ENCODE assay signal across 17 cellular contexts in the genomic region with DNA sequence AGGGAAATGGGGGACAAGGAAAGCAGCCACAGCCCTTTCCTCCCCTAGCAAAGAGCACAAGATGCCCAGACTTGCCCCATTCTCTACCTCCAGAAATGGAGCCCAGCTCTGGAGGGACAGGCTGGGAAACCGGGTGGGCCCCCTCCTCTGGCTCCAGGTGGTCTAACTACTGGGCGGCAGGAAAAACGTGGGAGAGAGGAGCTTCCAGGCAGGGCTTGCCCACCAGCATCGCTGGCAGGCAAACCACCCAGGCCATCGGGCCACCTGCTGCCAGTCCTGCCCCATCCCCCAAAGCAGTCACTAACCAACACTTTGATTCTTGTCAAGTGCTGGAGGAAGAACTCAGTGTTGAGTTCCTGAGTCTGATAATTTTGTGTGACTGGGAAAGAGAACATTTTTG.
"Had no signal": no experiment of that assay in that cellular context is flagged by ENCODE, and none has a peak within 500 bp of the region (broad histone marks: within the 10 kb centered on the region; RNA-seq: fewer than 3 reads in every experiment).

No MANE protein-coding gene starts in this region.

- ATAC-seq: activated naive CD4-positive, alpha-beta T cell treated with anti-CD3 and anti-CD28 coated beads, Interleukin-2, amount 50 U/mL, for 72 hours; activated T-cell treated with anti-CD3 and anti-CD28 coated beads, Interleukin-2, amount 50 U/mL, for 72 hours; natural killer cell treated with Interleukin-12 subunit alpha and Interleukin-12 subunit beta and Interleukin-15 and Interleukin-18, amount 100 ng/mL, for 72 hours; stimulated activated naive B cell treated with anti-CD40 and anti-IgM and Interleukin-4, amounts not matched to agents 10 μg/mL and 1 μg/mL and 100 μg/mL, for 72 hours; upper lobe of right lung had no signal

- H3K4me3 Mint-ChIP-seq: activated T-cell treated with anti-CD3 and anti-CD28 coated beads, Interleukin-2, amount 50 U/mL, for 72 hours; dendritic cell treated with granulocyte-macrophage colony-stimulating factor and Interleukin-4, amounts not matched to agents 40 ng/mL and 50 ng/mL, for 4 days; natural killer cell treated with Interleukin-12 subunit alpha and Interleukin-12 subunit beta and Interleukin-15 and Interleukin-18, amount 100 ng/mL, for 72 hours; stimulated activated naive B cell treated with anti-CD40 and anti-IgM and Interleukin-4, amounts not matched to agents 10 μg/mL and 1 μg/mL and 100 μg/mL, for 72 hours had no signal

- H3K9me3 ChIP-seq: adrenal gland, esophagus muscularis mucosa, neutrophil, sigmoid colon, upper lobe of right lung had no signal

- H3K27ac Mint-ChIP-seq: activated naive CD4-positive, alpha-beta T cell treated with anti-CD3 and anti-CD28 coated beads, Interleukin-2, amount 50 U/mL, for 72 hours; activated T-cell treated with anti-CD3 and anti-CD28 coated beads, Interleukin-2, amount 50 U/mL, for 72 hours; dendritic cell treated with granulocyte-macrophage colony-stimulating factor and Interleukin-4, amounts not matched to agents 40 ng/mL and 50 ng/mL, for 4 days; natural killer cell treated with Interleukin-12 subunit alpha and Interleukin-12 subunit beta and Interleukin-15 and Interleukin-18, amount 100 ng/mL, for 72 hours; stimulated activated naive B cell treated with anti-CD40 and anti-IgM and Interleukin-4, amounts not matched to agents 10 μg/mL and 1 μg/mL and 100 μg/mL, for 72 hours had no signal

- H3K9ac ChIP-seq: parathyroid adenoma had no signal

- H3K4me3 ChIP-seq: adrenal gland, esophagus muscularis mucosa, sigmoid colon, upper lobe of right lung had no signal

- H3K4me1 ChIP-seq: adrenal gland, esophagus muscularis mucosa, parathyroid adenoma, sigmoid colon, upper lobe of right lung had no signal

- DNase-seq: activated CD4-positive, CD25-positive, alpha-beta regulatory T cell treated with anti-CD3 and anti-CD28 coated beads, Interleukin-2, amount 50 U/mL, for 72 hours; activated gamma-delta T cell; activated T-cell treated with anti-CD3 and anti-CD28 coated beads, Interleukin-2, amount 50 U/mL, for 72 hours; adrenal gland; effector CD8-positive, alpha-beta T cell; sigmoid colon; stimulated activated CD4-positive, alpha-beta T cell treated with anti-CD3 and anti-CD28 coated beads, Interleukin-4, amount 100 ng/mL, for 4 hours; stimulated activated naive B cell treated with anti-CD40 and anti-IgM and Interleukin-4, amounts not matched to agents 10 μg/mL and 1 μg/mL and 100 μg/mL, for 72 hours; upper lobe of right lung had no signal

- H3K36me3 Mint-ChIP-seq: activated naive CD4-positive, alpha-beta T cell treated with anti-CD3 and anti-CD28 coated beads, Interleukin-2, amount 50 U/mL, for 72 hours; natural killer cell treated with Interleukin-12 subunit alpha and Interleukin-12 subunit beta and Interleukin-15 and Interleukin-18, amount 100 ng/mL, for 72 hours had no signal

- H3K27me3 ChIP-seq: adrenal gland, esophagus muscularis mucosa, neutrophil, sigmoid colon, upper lobe of right lung had no signal

- H3K9me3 Mint-ChIP-seq: activated naive CD4-positive, alpha-beta T cell treated with anti-CD3 and anti-CD28 coated beads, Interleukin-2, amount 50 U/mL, for 72 hours; activated T-cell treated with anti-CD3 and anti-CD28 coated beads, Interleukin-2, amount 50 U/mL, for 72 hours; dendritic cell treated with granulocyte-macrophage colony-stimulating factor and Interleukin-4, amounts not matched to agents 40 ng/mL and 50 ng/mL, for 4 days; natural killer cell treated with Interleukin-12 subunit alpha and Interleukin-12 subunit beta and Interleukin-15 and Interleukin-18, amount 100 ng/mL, for 72 hours; stimulated activated naive B cell treated with anti-CD40 and anti-IgM and Interleukin-4, amounts not matched to agents 10 μg/mL and 1 μg/mL and 100 μg/mL, for 72 hours had no signal

- H3K27ac ChIP-seq: adrenal gland, esophagus muscularis mucosa, neutrophil, parathyroid adenoma, sigmoid colon, upper lobe of right lung had no signal

- H2AFZ ChIP-seq: parathyroid adenoma had no signal

- H3K79me2 ChIP-seq: parathyroid adenoma had no signal

- H3K27me3 Mint-ChIP-seq: dendritic cell treated with granulocyte-macrophage colony-stimulating factor and Interleukin-4, amounts not matched to agents 40 ng/mL and 50 ng/mL, for 4 days; natural killer cell treated with Interleukin-12 subunit alpha and Interleukin-12 subunit beta and Interleukin-15 and Interleukin-18, amount 100 ng/mL, for 72 hours; stimulated activated naive B cell treated with anti-CD40 and anti-IgM and Interleukin-4, amounts not matched to agents 10 μg/mL and 1 μg/mL and 100 μg/mL, for 72 hours had no signal

- FAIRE-seq: astrocyte, bronchial epithelial cell had no signal
